In the genomic region with DNA sequence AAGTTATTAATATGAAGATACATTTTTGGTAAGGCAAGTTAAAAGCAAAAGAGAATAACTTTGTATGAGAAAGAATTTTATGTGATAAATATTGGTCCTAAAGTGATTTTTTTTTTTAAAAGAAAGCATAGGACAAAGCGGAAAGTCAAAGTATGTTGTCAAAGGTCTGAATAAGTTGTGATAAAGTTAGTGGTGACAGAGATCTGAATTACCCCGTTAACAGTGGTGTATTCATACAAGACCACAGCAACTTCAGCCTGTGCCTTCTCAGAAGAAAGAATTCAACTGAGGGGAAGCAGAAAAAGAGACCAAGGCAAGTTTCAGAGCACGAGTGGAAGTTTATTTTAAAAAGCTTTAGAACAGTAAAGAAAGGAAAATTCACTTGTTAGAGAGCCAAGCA, we compare ENCODE assay signal across 23 cellular contexts. TPM values are rescaled to one million over a fixed set of nuclear protein-coding genes. Genes with fewer than 3 reads are reported as not detected.
DNase-seq lines count a peak whose midpoint lies in the region; FAIRE-seq and TF ChIP-seq lines count a peak whose summit lies in the region.
"Had no signal": no experiment of that assay in that cellular context is flagged by ENCODE, and none has a peak within 500 bp of the region (broad histone marks: within the 10 kb centered on the region; RNA-seq: fewer than 3 reads in every experiment).

No MANE protein-coding gene starts in this region.

- no peaks in the 10 kb centered on the region for H3K27me3 Mint-ChIP-seq in endodermal cell (ENCODE audit: insufficient read depth)
- H3K27me3 Mint-ChIP-seq in neural crest cell (ENCODE audit: low read depth): no peaks in the 10 kb centered on the region
- H3K27me3 Mint-ChIP-seq: B cell; CD4-positive, CD25-positive, alpha-beta regulatory T cell had no signal

- H3K9me3 Mint-ChIP-seq in endodermal cell: peaks cover 98% of the 10 kb centered on the region
- H3K9me3 Mint-ChIP-seq in neural crest cell: peaks cover 12% of the 10 kb centered on the region

- H3K27ac ChIP-seq in HEK293 (ENCODE audit: extremely low read depth, low read depth, low read length) (no peak overlapping the region), endodermal cell (ENCODE audit: low read depth, low read length) (no peak overlapping the region)
- H3K27ac ChIP-seq: BLaER1, C4-2B, GM23248 had no signal

- H3K4me3 ChIP-seq in HEK293 (ENCODE audit: low read depth, low read length) (no peak overlapping the region), endodermal cell (ENCODE audit: low read length) (peak overlapping the region; percentile 19)
- H3K4me3 ChIP-seq: BLaER1, GM12878, GM23248 had no signal

- H3K36me3 Mint-ChIP-seq in endodermal cell (ENCODE audit: low read depth) (peaks cover 35% of the 10 kb centered on the region), neural crest cell (ENCODE audit: low read depth) (peaks cover 43% of the 10 kb centered on the region)
- H3K36me3 Mint-ChIP-seq: CD4-positive, CD25-positive, alpha-beta regulatory T cell had no signal

- DNase-seq in endodermal cell: no peak
- no peak for DNase-seq in neural crest cell (ENCODE audit: low read depth, low spot score)
- no peak for DNase-seq in NCI-H1092 treated with DMSO at 0.1 percent for 48 hours (lab: John Stamatoyannopoulos, UW)
- no peak for DNase-seq in T-helper 2 cell
- no peak for DNase-seq in D721Med (ENCODE audit: insufficient read length, low spot score)
- DNase-seq: 8988T; Caco-2; CD4-positive, CD25-positive, alpha-beta regulatory T cell; CD8-positive, alpha-beta T cell; DMS 273 treated with DMSO at 0.1 percent for 48 hours; DMS79; EL; GDM1; GM23248; H7; HCEC 1CT had no signal

- CTCF ChIA-PET in HEK293 (lab: Yijun Ruan, JAX): no interaction called here

- H3K36me3 ChIP-seq in HEK293 (ENCODE audit: control insufficient read depth in 2 of 2, insufficient read depth in 1 of 2, low read length in 2 of 2): peaks cover 0 to 9% of the 10 kb centered on the region in 2 experiments; a peak in 2 of 3 replicates
- peaks cover 32% of the 10 kb centered on the region for H3K36me3 ChIP-seq in endodermal cell (ENCODE audit: control insufficient read depth, insufficient read depth, low read length)

- no peak for FAIRE-seq in D721Med (lab: Jason Lieb, UNC)
- FAIRE-seq: GM12878, GM19239, H1 had no signal

- no peak for TF ChIP-seq CTCF in HEK293 (tag by site-specific recombination; IDR thresholded peaks at IDR 0.05)
- no peak for TF ChIP-seq CTCF in endodermal cell (conservative IDR thresholded peaks at IDR 0.05)
- no peak for TF ChIP-seq CTCF in neural crest cell (conservative IDR thresholded peaks at IDR 0.05)
- no peak for TF ChIP-seq CTCF in D721Med (IDR thresholded peaks at IDR 0.05; ENCODE audit: insufficient read depth, missing control alignments)

- no peaks in the 10 kb centered on the region for H3K4me1 Mint-ChIP-seq in endodermal cell
- H3K4me1 Mint-ChIP-seq in neural crest cell: no peaks in the 10 kb centered on the region
- H3K4me1 Mint-ChIP-seq: B cell; CD4-positive, CD25-positive, alpha-beta regulatory T cell had no signal

- WGBS in endodermal cell (ENCODE audit: insufficient coverage in 1 of 2, insufficient read length in 1 of 2), 2 experiments: 79 to 92% methylated on average over 3 of the region's 3 CpGs

- H3K27ac Mint-ChIP-seq in endodermal cell (no peak overlapping the region), neural crest cell (ENCODE audit: unreplicated experiment) (no peak overlapping the region)
- H3K27ac Mint-ChIP-seq: B cell; CD4-positive, CD25-positive, alpha-beta regulatory T cell; CD8-positive, alpha-beta T cell had no signal

- no peak overlapping the region for H3K4me3 Mint-ChIP-seq in endodermal cell
- peak overlapping the region; percentile 31 for H3K4me3 Mint-ChIP-seq in neural crest cell
- H3K4me3 Mint-ChIP-seq: B cell; CD4-positive, CD25-positive, alpha-beta regulatory T cell; CD8-positive, alpha-beta T cell had no signal

- H3K4me1 ChIP-seq in HEK293 (ENCODE audit: control insufficient read depth, insufficient read depth, low read length) (no peaks in the 10 kb centered on the region), endodermal cell (ENCODE audit: control insufficient read depth, insufficient read depth, low read length) (no peaks in the 10 kb centered on the region)
- H3K4me1 ChIP-seq: BLaER1, Caco-2 had no signal

- POLR2A ChIA-PET in HEK293 (lab: Yijun Ruan, JAX): no interaction called here

- no peak overlapping the region for H3K9ac ChIP-seq in endodermal cell (ENCODE audit: extremely low read depth, low read length, poor library complexity, severe bottlenecking)
- H3K9ac ChIP-seq: BLaER1, GM23248 had no signal

- no peaks in the 10 kb centered on the region for H3K27me3 ChIP-seq in endodermal cell (ENCODE audit: control insufficient read depth, insufficient read depth, low read length, poor library complexity, severe bottlenecking)
- H3K27me3 ChIP-seq: BLaER1 had no signal

- H3K9me3 ChIP-seq in HEK293 (ENCODE audit: control insufficient read depth, insufficient read depth, low read depth, low read length) (peaks cover 26% of the 10 kb centered on the region), endodermal cell (ENCODE audit: control insufficient read depth, low read length) (peaks cover 69% of the 10 kb centered on the region)

TF ChIP-seq in HEK293, 187 proteins besides CTCF, POLR2A, EP300 and RAD21:
- TF ChIP-seq, protein P1, sequence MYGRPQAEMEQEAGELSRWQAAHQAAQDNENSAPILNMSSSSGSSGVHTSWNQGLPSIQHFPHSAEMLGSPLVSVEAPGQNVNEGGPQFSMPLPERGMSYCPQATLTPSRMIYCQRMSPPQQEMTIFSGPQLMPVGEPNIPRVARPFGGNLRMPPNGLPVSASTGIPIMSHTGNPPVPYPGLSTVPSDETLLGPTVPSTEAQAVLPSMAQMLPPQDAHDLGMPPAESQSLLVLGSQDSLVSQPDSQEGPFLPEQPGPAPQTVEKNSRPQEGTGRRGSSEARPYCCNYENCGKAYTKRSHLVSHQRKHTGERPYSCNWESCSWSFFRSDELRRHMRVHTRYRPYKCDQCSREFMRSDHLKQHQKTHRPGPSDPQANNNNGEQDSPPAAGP (tag by site-specific recombination; IDR thresholded peaks at IDR 0.05): no peak
- 0 out of 2 replicates have a peak, but pooled peaks have one; percentile 2 for TF ChIP-seq KLF7 (tag by site-specific recombination; IDR thresholded peaks at IDR 0.05; ENCODE audit: borderline replicate concordance)
- no peak for TF ChIP-seq ZFP37 (tag by site-specific recombination; IDR thresholded peaks at IDR 0.05)
- TF ChIP-seq ZNF596 (tag by site-specific recombination; IDR thresholded peaks at IDR 0.05): no peak
- TF ChIP-seq ZNF529 (tag by site-specific recombination; IDR thresholded peaks at IDR 0.05; ENCODE audit: insufficient replicate concordance): peak; percentile 14
- 0 out of 2 replicates have a peak, but pooled peaks have one; percentile 48 for TF ChIP-seq ZNF626 (tag by site-specific recombination; IDR thresholded peaks at IDR 0.05)
- peak; percentile 87 for TF ChIP-seq SETDB1 (IDR thresholded peaks at IDR 0.05; ENCODE audit: insufficient read length, low read length)
- peak; percentile 72 for TF ChIP-seq ZNF549 (tag by site-specific recombination; IDR thresholded peaks at IDR 0.05)
- 0 out of 2 replicates have a peak, but pooled peaks have one; percentile 13 for TF ChIP-seq TRIM28 (IDR thresholded peaks at IDR 0.05; ENCODE audit: borderline replicate concordance, low read length)
- 0 out of 2 replicates have a peak, but pooled peaks have one; percentile 27 for TF ChIP-seq ZNF37A (tag by site-specific recombination; IDR thresholded peaks at IDR 0.05)
TF ChIP-seq in HEK293: peak in this region for 7.

RNA-seq across cellular contexts. Expression of a gene that starts 19.0 kb away (rescaled TPM):
- total RNA-seq in endodermal cell (10 to 100 TPM; 10.8 to 13.2 TPM), neural crest cell (20.8 and 26.9 TPM in 2 replicates)
- 13.3 TPM for polyA plus RNA-seq in endodermal cell (2013, experiment 1 of 2)
- polyA plus RNA-seq in endodermal cell (2013, experiment 2 of 2): 13.2 TPM

RNA-seq across cellular contexts. Expression of a gene that starts 19.7 kb away (rescaled TPM):
- 10 to 100 TPM; 47.3 to 56.3 TPM for total RNA-seq in endodermal cell
- 33.5 TPM for polyA plus RNA-seq in endodermal cell (2013, experiment 1 of 2)
- polyA plus RNA-seq in endodermal cell (2013, experiment 2 of 2): 27.9 TPM
- 32.1 and 46.4 TPM in 2 replicates for total RNA-seq in neural crest cell
